In the genomic region with DNA sequence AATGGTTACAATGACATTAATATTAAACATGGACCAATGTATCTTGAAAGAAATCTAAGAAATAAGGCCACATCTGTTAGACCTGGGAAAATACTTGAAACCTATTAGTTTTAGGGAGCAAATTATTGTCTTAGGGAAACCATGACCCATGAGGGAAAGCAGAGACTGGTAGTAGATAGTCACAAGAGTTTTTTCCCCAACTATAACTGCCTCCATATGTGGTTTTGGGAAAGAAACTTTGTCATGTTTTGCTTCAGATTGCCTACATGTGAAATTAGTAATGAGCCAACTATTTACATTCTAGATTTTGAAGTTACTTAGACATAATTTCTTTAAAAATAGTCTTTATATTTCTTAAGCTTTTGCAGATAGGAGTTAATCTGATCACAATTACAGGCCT, we compare ENCODE assay signal across 1 cellular context.
TF ChIP-seq lines count a peak whose summit lies in the region.

No MANE protein-coding gene starts in this region.

TF ChIP-seq in H1, 55 proteins besides CTCF, POLR2A, EP300 and RAD21 (continued from another document):
- TF ChIP-seq NANOG (IDR thresholded peaks at IDR 0.05; ENCODE audit: insufficient read depth, low read depth, low read length, poor library complexity, severe bottlenecking) (no peak), TEAD4 (IDR thresholded peaks at IDR 0.05; ENCODE audit: low read depth, low read length) (no peak), SP1 (IDR thresholded peaks at IDR 0.05; ENCODE audit: low read depth, low read length) (no peak), E2F6 (IDR thresholded peaks at IDR 0.05) (no peak)
TF ChIP-seq in H1: peak in this region for 0.
